ENCODE assay signal across 19 cellular contexts in genomic region chr7:116328161-116328560, GRCh38.
A peak's percentile ranks its signal among the peaks of the same experiment; 100 is the strongest.
DNase-seq lines count a peak whose midpoint lies in the region; ATAC-seq and TF ChIP-seq lines count a peak whose summit lies in the region.
"Had no signal": no experiment of that assay in that cellular context is flagged by ENCODE, and none has a peak within 500 bp of the region (broad histone marks: within the 10 kb centered on the region; RNA-seq: fewer than 3 reads in every experiment).

No MANE protein-coding gene starts in this region.

- RAD21 ChIA-PET in HCT116 (lab: Charles Lee; ENCODE audit: low non-redundant PET in 1 of 2, low total read pairs in 2 of 2, uncharacterized antibody in 2 of 2, unreplicated experiment in 2 of 2): no interaction called here

- no peak for TF ChIP-seq POLR2A in HCT116 (IDR thresholded peaks at IDR 0.05; ENCODE audit: borderline replicate concordance, extremely low read depth, insufficient read depth, insufficient read length)

- H3K9me3 Mint-ChIP-seq in naive thymus-derived CD8-positive, alpha-beta T cell: no peaks in the 10 kb centered on the region
- H3K9me3 Mint-ChIP-seq: activated naive CD4-positive, alpha-beta T cell treated with anti-CD3 and anti-CD28 coated beads, Interleukin-2, amount 50 U/mL, for 72 hours; natural killer cell had no signal

- no peaks in the 10 kb centered on the region for H3K4me1 Mint-ChIP-seq in naive thymus-derived CD8-positive, alpha-beta T cell
- H3K4me1 Mint-ChIP-seq: natural killer cell had no signal

- TF ChIP-seq CTCF in HCT116 (IDR thresholded peaks at IDR 0.05 in 2 of 3, conservative IDR thresholded peaks at IDR 0.05 in 1 of 3; ENCODE audit: borderline replicate concordance in 1 of 3, insufficient read depth in 1 of 3, low read depth in 2 of 3, low read length in 2 of 3): no peak
- no peak for TF ChIP-seq CTCF in ascending aorta (IDR thresholded peaks at IDR 0.05)
- no peak for TF ChIP-seq CTCF in fibroblast of pulmonary artery (IDR thresholded peaks at IDR 0.05; ENCODE audit: low read length, missing control alignments)
- no peak for TF ChIP-seq CTCF in thoracic aorta (IDR thresholded peaks at IDR 0.05)
- no peak for TF ChIP-seq CTCF in GM13976 (IDR thresholded peaks at IDR 0.05; ENCODE audit: borderline replicate concordance, control extremely low read depth, extremely low read depth, insufficient read depth, missing control alignments)

- H3K27ac ChIP-seq in HCT116 (ENCODE audit: low read depth, low read length) (no peak overlapping the region), ascending aorta (peak overlapping the region; percentile 44 to 77), thoracic aorta (peak overlapping the region; percentile 51 to 74)
- H3K27ac ChIP-seq: body of pancreas had no signal

- BruUV-seq in HCT116 (replicated peaks; lab: Mats Ljungman, UMichigan): no TSS peak

- H3K27me3 ChIP-seq in HCT116 (ENCODE audit: insufficient read depth, low read length) (no peaks in the 10 kb centered on the region), ascending aorta (no peaks in the 10 kb centered on the region), thoracic aorta (replicated peaks; ENCODE audit: insufficient read depth) (no peaks in the 10 kb centered on the region)
- H3K27me3 ChIP-seq: body of pancreas had no signal

- H3K4me3 Mint-ChIP-seq in naive thymus-derived CD8-positive, alpha-beta T cell: no peak overlapping the region
- H3K4me3 Mint-ChIP-seq: natural killer cell had no signal

- H3K4me1 ChIP-seq in HCT116 (ENCODE audit: control insufficient read depth in 1 of 2, insufficient read depth in 2 of 2, low read length in 2 of 2) (peaks cover 0 to 36% of the 10 kb centered on the region in 2 experiments; a peak in 2 of 4 replicates), ascending aorta (peaks cover 3 to 30% of the 10 kb centered on the region in 2 donors), thoracic aorta (ENCODE audit: control insufficient read depth in 1 of 2, low read depth in 2 of 2) (peaks cover 6 to 50% of the 10 kb centered on the region in 2 donors)

- H3K36me3 ChIP-seq in HCT116 (ENCODE audit: control insufficient read depth in 1 of 2, insufficient read depth in 2 of 2, low read length in 2 of 2) (no peaks in the 10 kb centered on the region), ascending aorta (no peaks in the 10 kb centered on the region), thoracic aorta (no peaks in the 10 kb centered on the region)

- H4K20me1 ChIP-seq in HCT116 (ENCODE audit: insufficient read depth): no peaks in the 10 kb centered on the region

- H3K4me3 ChIP-seq in HCT116 (replicated peaks in 1 of 2; ENCODE audit: low read depth in 1 of 2, low read length in 2 of 2) (no peak overlapping the region), ascending aorta (no peak overlapping the region), fibroblast of pulmonary artery (replicated peaks; ENCODE audit: low read depth, low read length) (no peak overlapping the region), thoracic aorta (no peak overlapping the region)
- H3K4me3 ChIP-seq: body of pancreas, skin epidermis had no signal

- in situ Hi-C loops in GM13976 (cut with MboI; ENCODE audit: low sequenced_read_pairs, unreplicated experiment): no loop called here

- H3K27me3 Mint-ChIP-seq in naive thymus-derived CD8-positive, alpha-beta T cell: peaks cover 0 to 7% (median 0%) of the 10 kb centered on the region in 5 donors

- H3K36me3 Mint-ChIP-seq in naive thymus-derived CD8-positive, alpha-beta T cell: no peaks in the 10 kb centered on the region
- H3K36me3 Mint-ChIP-seq: activated naive CD4-positive, alpha-beta T cell treated with anti-CD3 and anti-CD28 coated beads, Interleukin-2, amount 50 U/mL, for 72 hours; natural killer cell had no signal

- DNase-seq in HCT116 (ENCODE audit: low read depth, low spot score) (no peak), ascending aorta (ENCODE audit: low spot score in 2 of 2) (no peak), fibroblast of pulmonary artery (ENCODE audit: low read depth) (peak; percentile 42), thoracic aorta (ENCODE audit: low spot score) (no peak), GM13976 (ENCODE audit: low spot score) (no peak)
- no peak for DNase-seq in naive thymus-derived CD8-positive, alpha-beta T cell
- DNase-seq: activated CD4-positive, alpha-beta T cell treated with anti-CD3 and anti-CD28 coated beads for 48 hours; body of pancreas; Karpas-422; mesendoderm; natural killer cell; NCI-H1092; NCI-H2029; NCI-H446; stimulated activated naive CD8-positive, alpha-beta T cell treated with anti-CD3 and anti-CD28 coated beads, Interleukin-15, Interleukin-2, amounts not matched to agents 100 U/mL and 50 U/mL, for 24 hours had no signal

- POLR2A ChIA-PET in HCT116 (lab: Charles Lee): no interaction called here
- POLR2A ChIA-PET in naive thymus-derived CD8-positive, alpha-beta T cell (lab: Charles Lee): no interaction called here

- intact Hi-C loops in HCT116 (cut with micrococcal nuclease): no loop called here
- intact Hi-C loops in ascending aorta (cut with DNase I): no loop called here

- CTCF ChIA-PET in HCT116 (lab: Charles Lee): interaction anchor here (1.4 kb wide), 1 partner anchor 13 kb away, joined by 3 read pairs; no protein-coding TSS in a partner anchor

- H3K27ac Mint-ChIP-seq in naive thymus-derived CD8-positive, alpha-beta T cell: no peak overlapping the region
- H3K27ac Mint-ChIP-seq: activated naive CD4-positive, alpha-beta T cell treated with anti-CD3 and anti-CD28 coated beads, Interleukin-2, amount 50 U/mL, for 72 hours; natural killer cell had no signal

- no peak for TF ChIP-seq RAD21 in HCT116 (IDR thresholded peaks at IDR 0.05; ENCODE audit: low read depth)

- peak overlapping the region; percentile 6; the same call in 1 of the 2 replicates for H3K9ac ChIP-seq in HCT116 (ENCODE audit: low read length)

- peak overlapping the region; percentile 38 for H3K4me2 ChIP-seq in HCT116 (ENCODE audit: low read length)

- no peaks in the 10 kb centered on the region for H3K9me2 ChIP-seq in HCT116 (ENCODE audit: insufficient read depth)

- ATAC-seq in HCT116 (no peak), thoracic aorta (ENCODE audit: insufficient number of reproducible peaks, low FRiP score, low read depth) (no peak), HG02798 (IDR thresholded peaks at IDR 0.05; ENCODE audit: poor library complexity, unreplicated experiment) (no peak), GM18909 (IDR thresholded peaks at IDR 0.05; ENCODE audit: poor library complexity, unreplicated experiment) (no peak)
- ATAC-seq in naive thymus-derived CD8-positive, alpha-beta T cell: no peak
- ATAC-seq: activated naive CD4-positive, alpha-beta T cell treated with anti-CD3 and anti-CD28 coated beads, Interleukin-2, amount 50 U/mL, for 72 hours; body of pancreas; natural killer cell; stimulated activated naive CD8-positive, alpha-beta T cell treated with anti-CD3 and anti-CD28 coated beads, Interleukin-15, Interleukin-2, amounts not matched to agents 100 U/mL and 50 U/mL, for 24 hours had no signal

- no peaks in the 10 kb centered on the region for H3K9me3 ChIP-seq in HCT116 (ENCODE audit: control insufficient read depth in 1 of 2, insufficient read depth in 1 of 2, low read depth in 1 of 2, low read length in 2 of 2)
- H3K9me3 ChIP-seq in ascending aorta: peaks cover 0 to 6% of the 10 kb centered on the region in 2 donors
- no peaks in the 10 kb centered on the region for H3K9me3 ChIP-seq in thoracic aorta
- H3K9me3 ChIP-seq: body of pancreas had no signal

- no peak overlapping the region for H2AFZ ChIP-seq in HCT116 (ENCODE audit: low read depth, low read length, poor library complexity, severe bottlenecking)

- no peaks in the 10 kb centered on the region for H3K79me2 ChIP-seq in HCT116 (ENCODE audit: insufficient read depth, low read length)

TF ChIP-seq in HCT116, 20 proteins besides CTCF, POLR2A, EP300 and RAD21 (continues in another document):
- no peak for TF ChIP-seq ATF3 (IDR thresholded peaks at IDR 0.05)
- TF ChIP-seq YY1 (IDR thresholded peaks at IDR 0.05; ENCODE audit: extremely low read depth, insufficient replicate concordance, low read depth, low read length): no peak
- no peak for TF ChIP-seq EGR1 (IDR thresholded peaks at IDR 0.05; ENCODE audit: low read depth)
- TF ChIP-seq CBX3 (IDR thresholded peaks at IDR 0.05; ENCODE audit: low read depth): no peak
- TF ChIP-seq, protein P1, sequence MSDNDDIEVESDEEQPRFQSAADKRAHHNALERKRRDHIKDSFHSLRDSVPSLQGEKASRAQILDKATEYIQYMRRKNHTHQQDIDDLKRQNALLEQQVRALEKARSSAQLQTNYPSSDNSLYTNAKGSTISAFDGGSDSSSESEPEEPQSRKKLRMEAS (IDR thresholded peaks at IDR 0.05): no peak
- no peak for TF ChIP-seq EZH2phosphoT487 (IDR thresholded peaks at IDR 0.05; ENCODE audit: borderline replicate concordance)
- no peak for TF ChIP-seq ELF1 (IDR thresholded peaks at IDR 0.05; ENCODE audit: borderline replicate concordance, low read depth)
- no peak for TF ChIP-seq CEBPB (IDR thresholded peaks at IDR 0.05; ENCODE audit: low read depth)
- no peak for TF ChIP-seq FOSL1 (IDR thresholded peaks at IDR 0.05; ENCODE audit: low read depth)
- TF ChIP-seq SRF (IDR thresholded peaks at IDR 0.05; ENCODE audit: low read depth): no peak
- no peak for TF ChIP-seq SP1 (IDR thresholded peaks at IDR 0.05; ENCODE audit: low read depth)
- no peak for TF ChIP-seq EZH2 (IDR thresholded peaks at IDR 0.05)
- no peak for TF ChIP-seq SIN3A (IDR thresholded peaks at IDR 0.05; ENCODE audit: low read depth)
